11 cellular contexts compared by ENCODE assay signal in the genomic region with DNA sequence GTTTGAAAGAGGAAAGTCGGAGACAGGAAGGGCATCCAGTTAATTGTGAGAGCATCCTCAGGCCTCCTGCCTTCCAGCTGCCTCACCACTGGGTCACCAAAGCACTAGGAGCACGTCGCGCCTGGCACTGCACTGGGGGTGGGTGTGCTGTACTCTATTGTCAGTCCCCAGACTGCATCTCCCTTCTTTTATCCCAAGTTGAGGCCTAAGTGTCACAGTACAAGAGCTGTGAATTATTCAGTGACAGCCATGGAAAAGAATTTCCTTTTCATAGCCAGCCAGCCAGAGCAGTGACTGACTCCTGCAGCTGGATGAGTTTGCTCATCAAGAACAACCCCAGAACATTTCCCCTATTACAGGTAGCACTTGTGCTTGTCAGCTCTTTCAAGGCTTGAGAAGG. TPM values are rescaled to one million over a fixed set of nuclear protein-coding genes. Genes with fewer than 3 reads are reported as not detected.
A peak's percentile ranks its signal among the peaks of the same experiment; 100 is the strongest.
DNase-seq lines count a peak whose midpoint lies in the region; ATAC-seq and TF ChIP-seq lines count a peak whose summit lies in the region.
"Had no signal": no experiment of that assay in that cellular context is flagged by ENCODE, and none has a peak within 500 bp of the region (broad histone marks: within the 10 kb centered on the region; RNA-seq: fewer than 3 reads in every experiment).

No MANE protein-coding gene starts in this region.

- DNase-seq in HCEC 1CT = peak; percentile 37
- no peak for DNase-seq in activated T-helper 1 cell treated with anti-CD3 and anti-CD28 coated beads, Interleukin-12 subunit alpha, Interleukin-12 subunit beta, Interleukin-2, Interleukin-4 antibody, amounts not matched to agents 30 ng/mL and 10 ng/mL and 1 ng/mL, durations not matched to agents 14 hours and 24 hours and 36 hours (ENCODE audit: low spot score)
- no peak for DNase-seq in left cardiac atrium
- DNase-seq in gastrocnemius medialis = no peak
- DNase-seq in middle frontal gyrus (ENCODE audit: extremely low spot score, low spot score) = no peak
- DNase-seq in stimulated activated CD4-positive, alpha-beta T cell treated with anti-CD3 and anti-CD28 coated beads, Interleukin-4, amount 100 ng/mL, for 24 hours = no peak
- DNase-seq: glutamatergic neuron; stimulated activated CD8-positive, alpha-beta memory T cell treated with anti-CD3 and anti-CD28 coated beads, Interleukin-4, amount 100 ng/mL, for 48 hours had no signal

- H3K36me3 ChIP-seq in gastrocnemius medialis = peaks cover 0 to 59% of the 10 kb centered on the region in 2 donors

- peaks cover 56% of the 10 kb centered on the region for H3K4me1 Mint-ChIP-seq in activated T-helper 1 cell treated with anti-CD3 and anti-CD28 coated beads, Interleukin-12 subunit alpha, Interleukin-12 subunit beta, Interleukin-2, Interleukin-4 antibody, amounts not matched to agents 30 ng/mL and 10 ng/mL and 1 ng/mL, durations not matched to agents 14 hours and 24 hours and 36 hours (ENCODE audit: low read depth)

- H3K9me3 Mint-ChIP-seq in activated T-helper 1 cell treated with anti-CD3 and anti-CD28 coated beads, Interleukin-12 subunit alpha, Interleukin-12 subunit beta, Interleukin-2, Interleukin-4 antibody, amounts not matched to agents 30 ng/mL and 10 ng/mL and 1 ng/mL, durations not matched to agents 14 hours and 24 hours and 36 hours = no peaks in the 10 kb centered on the region

- H3K27me3 ChIP-seq in gastrocnemius medialis = no peaks in the 10 kb centered on the region

- no peak for TF ChIP-seq POLR2A in gastrocnemius medialis (IDR thresholded peaks at IDR 0.05)

- peaks cover 39 to 41% of the 10 kb centered on the region in 2 donors for H3K4me1 ChIP-seq in gastrocnemius medialis
- H3K4me1 ChIP-seq: prostate gland had no signal

- intact Hi-C loops in activated T-helper 1 cell treated with anti-CD3 and anti-CD28 coated beads, Interleukin-12 subunit alpha, Interleukin-12 subunit beta, Interleukin-2, Interleukin-4 antibody, amounts not matched to agents 30 ng/mL and 10 ng/mL and 1 ng/mL, durations not matched to agents 14 hours and 24 hours and 36 hours (cut with micrococcal nuclease) = loop anchor here (1.0 kb wide), 2 partner anchors 10 to 17 kb away; a partner anchor contains a TSS
- intact Hi-C loops in left cardiac atrium (cut with DNase I) = loop anchor here in 1 of 2 donors (10.0 kb wide), 1 partner anchor 128 kb away; no protein-coding TSS in a partner anchor
- intact Hi-C loops in gastrocnemius medialis (cut with DNase I; ENCODE audit: low total_unique reads) = no loop called here

- H3K9me3 ChIP-seq in gastrocnemius medialis = no peaks in the 10 kb centered on the region
- H3K9me3 ChIP-seq: prostate gland had no signal

- ATAC-seq in left cardiac atrium (peak; percentile 53 to 81), gastrocnemius medialis (peak in 1 of 2 donors; percentile 76), HG03439 (IDR thresholded peaks at IDR 0.05; ENCODE audit: unreplicated experiment) (no peak), HG03520 (IDR thresholded peaks at IDR 0.05; ENCODE audit: unreplicated experiment) (no peak)

- TF ChIP-seq CTCF in gastrocnemius medialis (IDR thresholded peaks at IDR 0.05 in 4 of 5, conservative IDR thresholded peaks at IDR 0.05 in 1 of 5) = no peak

- H3K27ac ChIP-seq in gastrocnemius medialis = peak overlapping the region; percentile 40 to 62 (median 58)
- H3K27ac ChIP-seq: prostate gland had no signal

- peaks cover 76% of the 10 kb centered on the region for H3K36me3 Mint-ChIP-seq in activated T-helper 1 cell treated with anti-CD3 and anti-CD28 coated beads, Interleukin-12 subunit alpha, Interleukin-12 subunit beta, Interleukin-2, Interleukin-4 antibody, amounts not matched to agents 30 ng/mL and 10 ng/mL and 1 ng/mL, durations not matched to agents 14 hours and 24 hours and 36 hours (ENCODE audit: low read depth)

- H3K4me3 ChIP-seq in gastrocnemius medialis = no peak overlapping the region
- H3K4me3 ChIP-seq: prostate gland had no signal

- in situ Hi-C loops in gastrocnemius medialis (cut with MboI; ENCODE audit: low sequenced_read_pairs in 4 of 4) = no loop called here

- peak overlapping the region; percentile 11 for H3K4me3 Mint-ChIP-seq in activated T-helper 1 cell treated with anti-CD3 and anti-CD28 coated beads, Interleukin-12 subunit alpha, Interleukin-12 subunit beta, Interleukin-2, Interleukin-4 antibody, amounts not matched to agents 30 ng/mL and 10 ng/mL and 1 ng/mL, durations not matched to agents 14 hours and 24 hours and 36 hours

- H3K27ac Mint-ChIP-seq in activated T-helper 1 cell treated with anti-CD3 and anti-CD28 coated beads, Interleukin-12 subunit alpha, Interleukin-12 subunit beta, Interleukin-2, Interleukin-4 antibody, amounts not matched to agents 30 ng/mL and 10 ng/mL and 1 ng/mL, durations not matched to agents 14 hours and 24 hours and 36 hours = peak overlapping the region; percentile 80

- H3K27me3 Mint-ChIP-seq in activated T-helper 1 cell treated with anti-CD3 and anti-CD28 coated beads, Interleukin-12 subunit alpha, Interleukin-12 subunit beta, Interleukin-2, Interleukin-4 antibody, amounts not matched to agents 30 ng/mL and 10 ng/mL and 1 ng/mL, durations not matched to agents 14 hours and 24 hours and 36 hours (ENCODE audit: insufficient read depth) = no peaks in the 10 kb centered on the region

RNA-seq across cellular contexts. Expression of a gene that starts 16.3 kb away (rescaled TPM):
- 175 and 182 TPM in 2 replicates for total RNA-seq in activated T-helper 1 cell treated with anti-CD3 and anti-CD28 coated beads, Interleukin-12 subunit alpha, Interleukin-12 subunit beta, Interleukin-2, Interleukin-4 antibody, amounts not matched to agents 30 ng/mL and 10 ng/mL and 1 ng/mL, durations not matched to agents 14 hours and 24 hours and 36 hours
- total RNA-seq in left cardiac atrium (10 to 100 TPM; 80.7 to 88.0 TPM), gastrocnemius medialis (10 to 100 TPM; 48.4 to 86.7 (median 69.0) TPM)

RNA-seq across cellular contexts. Expression of a gene that starts 37.8 kb away (rescaled TPM):
- total RNA-seq in activated T-helper 1 cell treated with anti-CD3 and anti-CD28 coated beads, Interleukin-12 subunit alpha, Interleukin-12 subunit beta, Interleukin-2, Interleukin-4 antibody, amounts not matched to agents 30 ng/mL and 10 ng/mL and 1 ng/mL, durations not matched to agents 14 hours and 24 hours and 36 hours = not detected in 2 replicates
- total RNA-seq in left cardiac atrium = not detected
- not detected for total RNA-seq in gastrocnemius medialis

RNA-seq across cellular contexts. Expression of a gene that starts 51.2 kb away (rescaled TPM):
- total RNA-seq in activated T-helper 1 cell treated with anti-CD3 and anti-CD28 coated beads, Interleukin-12 subunit alpha, Interleukin-12 subunit beta, Interleukin-2, Interleukin-4 antibody, amounts not matched to agents 30 ng/mL and 10 ng/mL and 1 ng/mL, durations not matched to agents 14 hours and 24 hours and 36 hours = 21.7 and 22.7 TPM in 2 replicates
- total RNA-seq in left cardiac atrium (10 to 100 TPM; 14.3 to 17.7 TPM), gastrocnemius medialis (10 to 100 TPM; 11.0 to 18.5 (median 13.9) TPM)

Comparison
In these comparisons a context has a peak if more than half of its experiments do, and no peak if none do; other contexts are left out.
1. ATAC-seq: peak in left cardiac atrium (2 of 2); none in HG03439 (single experiment) and HG03520 (single experiment).